Comparison of ENCODE assay signal across 12 cellular contexts in genomic region chr9:41079464-41079863, GRCh38. TPM values are rescaled to one million over a fixed set of nuclear protein-coding genes. Genes with fewer than 3 reads are reported as not detected.
"Had no signal": no experiment of that assay in that cellular context is flagged by ENCODE, and none has a peak within 500 bp of the region (broad histone marks: within the 10 kb centered on the region; RNA-seq: fewer than 3 reads in every experiment).

No MANE protein-coding gene starts in this region.

RNA-seq across cellular contexts. Expression of gene FOXD4L6, which starts 49.0 kb away (rescaled TPM):
- total RNA-seq: activated B cell treated with CpG ODN at 0.5 μM for 24 hours; activated CD4-positive, alpha-beta memory T cell treated with anti-CD3 and anti-CD28 coated beads for 36 hours; activated CD4-positive, alpha-beta T cell treated with anti-CD3 and anti-CD28 coated beads, Interleukin-2, amount 10 ng/mL, durations not matched to agents 24 days and 14 days; activated CD8-positive, alpha-beta memory T cell treated with anti-CD3 and anti-CD28 coated beads for 36 hours; activated naive CD4-positive, alpha-beta T cell treated with anti-CD3 and anti-CD28 coated beads for 36 hours; activated naive CD4-positive, alpha-beta T cell treated with anti-CD3 and anti-CD28 coated beads, Interleukin-2, amount 50 U/mL, for 72 hours; activated naive CD8-positive, alpha-beta T cell treated with anti-CD3 and anti-CD28 coated beads for 36 hours; activated T-cell treated with anti-CD3 and anti-CD28 coated beads, Interleukin-2, amount 50 U/mL, for 4 hours; activated T-helper 17 cell treated with anti-CD3 and anti-CD28 coated beads, Interleukin-2, amount 50 U/mL, for 72 hours; aorta; body of pancreas; cardiac septum had no signal
- polyA plus RNA-seq: aorta had no signal
